ENCODE assay signal across 27 cellular contexts in the genomic region with DNA sequence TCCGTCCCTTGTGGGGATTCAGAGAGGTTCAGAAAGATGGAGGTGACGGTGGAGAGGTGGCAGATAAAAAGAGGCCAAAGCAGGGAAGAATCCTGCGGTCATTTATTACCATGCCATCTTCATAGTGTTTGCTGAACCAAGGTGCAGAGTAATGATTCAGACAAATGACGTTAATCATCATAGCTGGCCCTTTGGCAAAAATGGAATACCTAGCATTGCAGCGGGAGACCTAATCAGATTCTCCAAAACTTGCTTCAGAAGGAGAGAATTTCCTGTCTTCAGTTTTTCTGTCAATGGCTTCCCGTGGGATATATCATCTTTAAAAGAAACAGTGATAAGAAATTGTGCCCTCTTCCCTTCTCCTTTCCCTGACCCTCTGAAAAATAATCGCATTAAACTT.
"Had no signal": no experiment of that assay in that cellular context is flagged by ENCODE, and none has a peak within 500 bp of the region (broad histone marks: within the 10 kb centered on the region; RNA-seq: fewer than 3 reads in every experiment).

No MANE protein-coding gene starts in this region.

- H3K27ac Mint-ChIP-seq: stimulated activated effector memory CD8-positive, alpha-beta T cell treated with anti-CD3 and anti-CD28 coated beads, Interleukin-12 subunit alpha, Interleukin-12 subunit beta, amount 100 ng/mL, for 72 hours; stimulated activated memory B cell treated with anti-CD40 and anti-IgM and Interleukin-4, amounts not matched to agents 10 μg/mL and 1 μg/mL and 100 μg/mL, for 72 hours; stimulated activated naive B cell treated with anti-CD40 and anti-IgM and Interleukin-4, amounts not matched to agents 10 μg/mL and 1 μg/mL and 100 μg/mL, for 72 hours; stimulated activated naive CD8-positive, alpha-beta T cell treated with anti-CD3 and anti-CD28 coated beads, Interleukin-15, amount 100 ng/mL, for 72 hours; stimulated activated naive CD8-positive, alpha-beta T cell treated with anti-CD3 and anti-CD28 coated beads, Interleukin-15, Interleukin-2, amounts not matched to agents 100 ng/mL and 50 ng/mL, for 24 hours; type B pancreatic cell had no signal

- H3K9me3 Mint-ChIP-seq: stimulated activated effector memory CD8-positive, alpha-beta T cell treated with anti-CD3 and anti-CD28 coated beads, Interleukin-12 subunit alpha, Interleukin-12 subunit beta, amount 100 ng/mL, for 72 hours; stimulated activated memory B cell treated with anti-CD40 and anti-IgM and Interleukin-4, amounts not matched to agents 10 μg/mL and 1 μg/mL and 100 μg/mL, for 72 hours; type B pancreatic cell had no signal

- H3K4me1 ChIP-seq: suprapubic skin, testis, thyroid gland, tibial artery, tibial nerve, upper lobe of right lung, uterus, vagina had no signal

- H3K36me3 ChIP-seq: stomach, thoracic aorta, thyroid gland, tibial artery, tibial nerve, transverse colon, upper lobe of left lung, upper lobe of right lung, uterus, vagina had no signal

- H3K27me3 ChIP-seq: stomach, suprapubic skin, testis, thyroid gland, tibial artery, tibial nerve, transverse colon, upper lobe of left lung, upper lobe of right lung, uterus, vagina had no signal

- H3K27me3 Mint-ChIP-seq: stimulated activated memory B cell treated with anti-CD40 and anti-IgM and Interleukin-4, amounts not matched to agents 10 μg/mL and 1 μg/mL and 100 μg/mL, for 72 hours; stimulated activated naive B cell treated with anti-CD40 and anti-IgM and Interleukin-4, amounts not matched to agents 10 μg/mL and 1 μg/mL and 100 μg/mL, for 72 hours; stimulated activated naive CD8-positive, alpha-beta T cell treated with anti-CD3 and anti-CD28 coated beads, Interleukin-15, amount 100 ng/mL, for 72 hours; stimulated activated naive CD8-positive, alpha-beta T cell treated with anti-CD3 and anti-CD28 coated beads, Interleukin-15, Interleukin-2, amounts not matched to agents 100 ng/mL and 50 ng/mL, for 24 hours had no signal

- H3K4me3 Mint-ChIP-seq: stimulated activated effector memory CD8-positive, alpha-beta T cell treated with anti-CD3 and anti-CD28 coated beads, Interleukin-12 subunit alpha, Interleukin-12 subunit beta, amount 100 ng/mL, for 72 hours; stimulated activated memory B cell treated with anti-CD40 and anti-IgM and Interleukin-4, amounts not matched to agents 10 μg/mL and 1 μg/mL and 100 μg/mL, for 72 hours; stimulated activated naive B cell treated with anti-CD40 and anti-IgM and Interleukin-4, amounts not matched to agents 10 μg/mL and 1 μg/mL and 100 μg/mL, for 72 hours; stimulated activated naive CD8-positive, alpha-beta T cell treated with anti-CD3 and anti-CD28 coated beads, Interleukin-15, amount 100 ng/mL, for 72 hours; stimulated activated naive CD8-positive, alpha-beta T cell treated with anti-CD3 and anti-CD28 coated beads, Interleukin-15, Interleukin-2, amounts not matched to agents 100 ng/mL and 50 ng/mL, for 24 hours; type B pancreatic cell had no signal

- DNase-seq: stimulated activated CD4-positive, alpha-beta T cell treated with anti-CD3 and anti-CD28 coated beads, Interleukin-2, amount 100 ng/mL, for 48 hours; stimulated activated CD4-positive, alpha-beta T cell treated with anti-CD3 and anti-CD28 coated beads, Interleukin-4, amount 100 ng/mL, for 1 hour; stimulated activated CD4-positive, alpha-beta T cell treated with anti-CD3 and anti-CD28 coated beads, Interleukin-4, amount 100 ng/mL, for 24 hours; stimulated activated CD4-positive, alpha-beta T cell treated with anti-CD3 and anti-CD28 coated beads, Interleukin-4, amount 100 ng/mL, for 4 hours; stimulated activated CD8-positive, alpha-beta memory T cell treated with anti-CD3 and anti-CD28 coated beads, Interleukin-4, amount 100 ng/mL, for 48 hours; stimulated activated naive B cell treated with anti-CD40 and anti-IgM and Interleukin-4, amounts not matched to agents 10 μg/mL and 1 μg/mL and 100 μg/mL, for 72 hours; stimulated activated naive CD4-positive, alpha-beta T cell; stimulated activated naive CD4-positive, alpha-beta T cell treated with Interleukin-2 at 50 U/mL for 16 hours; stimulated activated naive CD8-positive, alpha-beta T cell treated with anti-CD3 and anti-CD28 coated beads, Interleukin-15, amount 100 ng/mL, for 72 hours; stimulated activated naive CD8-positive, alpha-beta T cell treated with anti-CD3 and anti-CD28 coated beads, Interleukin-15, Interleukin-2, amounts not matched to agents 100 U/mL and 50 U/mL, for 24 hours; stomach; substantia nigra; testis; thyroid gland; tibial artery; transverse colon; upper lobe of left lung; upper lobe of right lung; uterus had no signal

- H3K36me3 Mint-ChIP-seq: stimulated activated effector memory CD8-positive, alpha-beta T cell treated with anti-CD3 and anti-CD28 coated beads, Interleukin-12 subunit alpha, Interleukin-12 subunit beta, amount 100 ng/mL, for 72 hours; type B pancreatic cell had no signal

- H3K27ac ChIP-seq: stomach, suprapubic skin, testis, thoracic aorta, thyroid gland, tibial artery, tibial nerve, transverse colon, upper lobe of left lung, upper lobe of right lung, uterus, vagina had no signal

- H3K4me3 ChIP-seq: stomach, suprapubic skin, testis, thoracic aorta, thyroid gland, tibial artery, tibial nerve, transverse colon, upper lobe of left lung, upper lobe of right lung, uterus, vagina had no signal

- H3K4me1 Mint-ChIP-seq: stimulated activated memory B cell treated with anti-CD40 and anti-IgM and Interleukin-4, amounts not matched to agents 10 μg/mL and 1 μg/mL and 100 μg/mL, for 72 hours had no signal

- H3K9me3 ChIP-seq: stomach, suprapubic skin, testis, thoracic aorta, thyroid gland, tibial artery, tibial nerve, transverse colon, upper lobe of left lung, upper lobe of right lung, uterus, vagina had no signal
